ENCODE assay signal across 23 cellular contexts in genomic region chr3:57680046-57680445, GRCh38.
"Had no signal": no experiment of that assay in that cellular context is flagged by ENCODE, and none has a peak within 500 bp of the region (broad histone marks: within the 10 kb centered on the region; RNA-seq: fewer than 3 reads in every experiment).

No MANE protein-coding gene starts in this region.

- DNase-seq: hippocampal formation; kidney; left ventricle myocardium inferior; mesendoderm; naive B cell; ovary; retina; right cardiac atrium; sigmoid colon; small intestine; spleen; stimulated activated CD4-positive, alpha-beta T cell treated with anti-CD3 and anti-CD28 coated beads, Interleukin-4, amount 100 ng/mL, for 24 hours; stimulated activated naive CD4-positive, alpha-beta T cell; tibial artery; trophoblast cell; upper lobe of right lung had no signal

- H3K27ac Mint-ChIP-seq: mesothelial cell of epicardium; stimulated activated effector memory CD8-positive, alpha-beta T cell treated with anti-CD3 and anti-CD28 coated beads, Interleukin-12 subunit alpha, Interleukin-12 subunit beta, amount 100 ng/mL, for 72 hours had no signal

- H3K4me3 ChIP-seq: left ventricle myocardium inferior, lung, ovary, prostate gland, sigmoid colon, spleen, suprapubic skin, thoracic aorta, tibial artery, upper lobe of right lung had no signal

- H3K9me3 Mint-ChIP-seq: mesothelial cell of epicardium; naive B cell; stimulated activated effector memory CD8-positive, alpha-beta T cell treated with anti-CD3 and anti-CD28 coated beads, Interleukin-12 subunit alpha, Interleukin-12 subunit beta, amount 100 ng/mL, for 72 hours; stimulated activated naive CD8-positive, alpha-beta T cell treated with anti-CD3 and anti-CD28 coated beads, Interleukin-15, Interleukin-2, amounts not matched to agents 100 ng/mL and 50 ng/mL, for 24 hours had no signal

- ATAC-seq: right cardiac atrium; stimulated activated effector memory CD8-positive, alpha-beta T cell treated with anti-CD3 and anti-CD28 coated beads, Interleukin-12 subunit alpha, Interleukin-12 subunit beta, amount 100 ng/mL, for 72 hours; upper lobe of right lung had no signal

- H3K4me1 Mint-ChIP-seq: mesothelial cell of epicardium had no signal

- H3K9me3 ChIP-seq: left ventricle myocardium inferior, ovary, prostate gland, sigmoid colon, spleen, suprapubic skin, thoracic aorta, tibial artery, upper lobe of right lung had no signal

- H3K27me3 Mint-ChIP-seq: naive B cell; stimulated activated naive CD8-positive, alpha-beta T cell treated with anti-CD3 and anti-CD28 coated beads, Interleukin-15, Interleukin-2, amounts not matched to agents 100 ng/mL and 50 ng/mL, for 24 hours had no signal

- H3K36me3 ChIP-seq: ovary, prostate gland, upper lobe of right lung had no signal

- H3K4me3 Mint-ChIP-seq: mesothelial cell of epicardium; naive B cell; stimulated activated effector memory CD8-positive, alpha-beta T cell treated with anti-CD3 and anti-CD28 coated beads, Interleukin-12 subunit alpha, Interleukin-12 subunit beta, amount 100 ng/mL, for 72 hours; stimulated activated naive CD8-positive, alpha-beta T cell treated with anti-CD3 and anti-CD28 coated beads, Interleukin-15, Interleukin-2, amounts not matched to agents 100 ng/mL and 50 ng/mL, for 24 hours had no signal

- H3K4me1 ChIP-seq: prostate gland, suprapubic skin, upper lobe of right lung had no signal

- H3K27me3 ChIP-seq: ovary, sigmoid colon, spleen, suprapubic skin, tibial artery, upper lobe of right lung had no signal

- H3K27ac ChIP-seq: left ventricle myocardium inferior, ovary, prostate gland, sigmoid colon, spleen, suprapubic skin, thoracic aorta, tibial artery, upper lobe of right lung had no signal
